8 cellular contexts compared by ENCODE assay signal in the genomic region with DNA sequence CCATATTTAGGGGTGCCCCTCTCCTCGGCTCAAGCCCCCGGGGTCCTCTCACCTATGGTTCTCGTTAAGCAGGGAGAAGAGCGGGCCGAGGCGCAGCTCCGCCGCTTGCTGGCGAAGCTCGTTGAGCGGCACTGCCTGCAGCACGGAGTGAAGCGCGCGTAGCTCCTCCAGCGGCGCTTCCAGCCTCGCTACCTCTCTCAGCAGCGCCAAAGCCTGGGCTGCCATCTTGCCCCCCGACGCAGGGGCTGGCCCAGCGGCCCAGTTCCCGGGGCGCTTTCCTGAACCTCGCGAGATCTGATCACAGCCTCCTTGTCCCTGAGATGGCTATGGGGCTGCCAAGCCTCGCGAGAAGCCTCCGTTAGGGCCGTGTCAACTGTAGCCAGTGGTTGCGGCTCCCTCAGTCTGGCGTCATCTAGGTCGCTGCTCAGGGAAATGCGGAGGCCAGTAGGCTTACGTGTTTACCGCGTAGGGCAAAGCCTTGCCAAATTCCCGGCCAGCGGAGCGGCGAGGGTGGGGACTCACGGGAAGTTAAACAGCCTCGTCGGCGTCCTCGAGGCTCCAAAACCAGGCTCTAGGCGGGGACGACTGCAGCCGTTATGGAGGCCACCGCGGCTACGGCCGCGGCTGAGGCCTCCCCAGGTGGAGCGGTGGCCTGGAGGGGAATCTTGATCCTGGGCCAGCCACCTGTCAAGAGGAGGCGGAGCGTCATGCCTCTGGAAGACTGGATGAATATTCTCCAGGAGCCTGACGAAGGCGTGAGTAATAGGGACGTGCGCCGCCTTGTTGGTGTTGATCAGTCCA. TPM values are rescaled to one million over a fixed set of nuclear protein-coding genes. Genes with fewer than 3 reads are reported as not detected.
A peak's percentile ranks its signal among the peaks of the same experiment; 100 is the strongest.
DNase-seq lines count a peak whose midpoint lies in the region; ATAC-seq and TF ChIP-seq lines count a peak whose summit lies in the region.

PSMD5 (minus strand) TSS at position 238 of the 801 bp plus-strand sequence; CDS start at position 225, 13 bp downstream.

- in situ Hi-C loops in HAP-1 (cut with MboI; ENCODE audit: low sequenced_read_pairs): no loop called here

- TF ChIP-seq POLR2A in GM15510 (IDR thresholded peaks at IDR 0.05; ENCODE audit: borderline replicate concordance, extremely low read depth, insufficient read length): peak; percentile 94

- H3K4me2 ChIP-seq in hepatocyte: peak within 1 kb of the TSS; percentile 76

- H3K9me3 ChIP-seq in hepatocyte (ENCODE audit: low read depth) (peaks cover 3% of the 10 kb centered on the region), HAP-1 (no peaks in the 10 kb centered on the region)

- H3K36me3 ChIP-seq in hepatocyte (replicated peaks; ENCODE audit: insufficient read depth, low read depth): no peaks in the 10 kb centered on the region
- H3K36me3 ChIP-seq in HAP-1 (replicated peaks): no peaks in the 10 kb centered on the region

- H3K79me2 ChIP-seq in hepatocyte: peaks cover 10% of the 10 kb centered on the region

- peak within 1 kb of the TSS; percentile 93 for H2AFZ ChIP-seq in hepatocyte

- H3K4me3 ChIP-seq in hepatocyte (peak within 1 kb of the TSS; percentile 33), HAP-1 (no peak within 1 kb of the TSS)

- H3K9me2 ChIP-seq in hepatocyte (replicated peaks; ENCODE audit: insufficient read depth): no peaks in the 10 kb centered on the region

- peak; percentile 98 for ATAC-seq in HG02938 (IDR thresholded peaks at IDR 0.05; ENCODE audit: unreplicated experiment)

- WGBS in hepatocyte (ENCODE audit: low lambda C conversion rate, missing lambda C conversion rate): 51% methylated on average over 61 of the region's 62 CpGs

- H3K27ac ChIP-seq in hepatocyte: peak within 1 kb of the TSS; percentile 92

- no peak for TF ChIP-seq CTCF in hepatocyte (IDR thresholded peaks at IDR 0.05; ENCODE audit: poor library complexity)

- H3K4me1 ChIP-seq in hepatocyte (ENCODE audit: insufficient read depth) (no peaks in the 10 kb centered on the region), HAP-1 (peaks cover 5% of the 10 kb centered on the region)

- DNase-seq in NCI-H1930 (lab: John Stamatoyannopoulos, UW): peak; percentile 97 to 98
- DNase-seq in T-helper 22 cell (ENCODE audit: low read depth): peak; percentile 99
- peak; percentile 99 for DNase-seq in astrocyte of the hippocampus (ENCODE audit: low read depth, low spot score)
- peak; percentile 91 for DNase-seq in hepatocyte (ENCODE audit: low spot score)
- peak; percentile 97 for DNase-seq in retina
- DNase-seq in HAP-1 (ENCODE audit: low spot score in 2 of 2): no peak

- H4K20me1 ChIP-seq in hepatocyte (ENCODE audit: insufficient read depth, poor library complexity, severe bottlenecking): no peaks in the 10 kb centered on the region

- H3K27me3 ChIP-seq in hepatocyte (no peaks in the 10 kb centered on the region), HAP-1 (ENCODE audit: low read depth) (no peaks in the 10 kb centered on the region; the same call in 1 of the 2 replicates)

RNA-seq across cellular contexts. Expression of gene PSMD5, which starts in this region (rescaled TPM):
- total RNA-seq in hepatocyte: 13.3 and 14.7 TPM in 2 replicates
- polyA plus RNA-seq in hepatocyte: 10.4 and 12.1 TPM in 2 replicates

Comparison
In these comparisons a context has a peak if more than half of its experiments do, and no peak if none do; other contexts are left out.
1. DNase-seq: peak in NCI-H1930 (2 of 2), T-helper 22 cell (single experiment), astrocyte of the hippocampus (single experiment), hepatocyte (single experiment) and retina (single experiment); none in HAP-1 (0 of 2).